1 cellular context compared by ENCODE assay signal in genomic region chr16:77600555-77600954, GRCh38.
"Had no signal": no experiment of that assay in that cellular context is flagged by ENCODE, and none has a peak within 500 bp of the region (broad histone marks: within the 10 kb centered on the region; RNA-seq: fewer than 3 reads in every experiment).

No MANE protein-coding gene starts in this region.

- H3K4me3 ChIP-seq: MG63 had no signal

- H3K36me3 ChIP-seq: MG63 had no signal
